ENCODE assay signal across 8 cellular contexts in the genomic region with DNA sequence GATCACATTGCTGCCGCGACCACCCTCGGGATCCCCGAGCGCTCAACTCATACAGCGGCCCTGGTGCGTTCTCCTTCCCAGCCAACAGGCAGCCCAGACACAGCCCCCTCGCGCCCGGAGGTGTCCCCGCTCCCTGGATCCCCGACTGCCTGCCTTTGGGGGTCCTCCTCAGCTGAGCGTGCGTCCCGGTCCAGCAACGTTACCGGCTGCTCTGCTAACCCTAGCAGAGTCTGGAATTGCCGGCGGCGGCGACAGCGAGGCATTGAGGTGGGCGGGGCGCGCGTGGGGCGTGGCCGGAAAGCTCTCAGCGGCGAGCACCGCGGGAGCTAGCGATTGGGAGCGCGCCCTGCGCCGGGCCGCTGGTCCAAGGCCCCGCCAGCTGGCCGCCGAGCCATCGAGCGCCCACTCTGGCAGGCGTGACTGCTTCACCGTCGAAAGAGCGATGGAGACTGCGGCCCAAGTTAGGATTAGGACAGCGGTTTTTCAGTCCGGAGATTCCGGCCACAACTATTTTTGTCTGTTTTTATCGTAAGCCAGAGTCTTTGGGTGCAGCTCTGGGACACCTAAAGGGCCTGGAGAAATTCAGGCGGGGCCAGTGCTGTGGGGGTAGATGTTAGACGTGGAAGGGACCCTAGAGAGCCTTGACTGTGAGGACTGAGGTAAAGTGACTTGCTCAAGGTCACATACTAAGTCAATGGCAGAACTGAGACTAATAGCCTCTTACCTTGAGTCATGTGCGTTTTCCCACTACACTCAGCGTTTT. TPM values are rescaled to one million over a fixed set of nuclear protein-coding genes. Genes with fewer than 3 reads are reported as not detected.
DNase-seq lines count a peak whose midpoint lies in the region; TF ChIP-seq lines count a peak whose summit lies in the region.

A gene (minus strand): TSS at position 232 of the 763 bp plus-strand sequence. CDS start 17,575 bp downstream, outside the sequence.

- peak within 1 kb of the TSS; percentile 91 for H3K4me3 Mint-ChIP-seq in HFFc6
- H3K4me3 Mint-ChIP-seq in activated naive CD4-positive, alpha-beta T cell treated with anti-CD3 and anti-CD28 coated beads for 36 hours, result peak within 1 kb of the TSS; percentile 91

- H3K36me3 Mint-ChIP-seq in HFFc6 (ENCODE audit: low read depth), result 0 out of 2 replicates have a peak, but pooled peaks cover 8% of the 10 kb centered on the region
- no peaks in the 10 kb centered on the region for H3K36me3 Mint-ChIP-seq in activated naive CD4-positive, alpha-beta T cell treated with anti-CD3 and anti-CD28 coated beads for 36 hours (ENCODE audit: low read depth)

- H3K4me1 Mint-ChIP-seq in HFFc6 (ENCODE audit: low read depth), result peaks cover 26% of the 10 kb centered on the region
- H3K4me1 Mint-ChIP-seq in activated naive CD4-positive, alpha-beta T cell treated with anti-CD3 and anti-CD28 coated beads for 36 hours (ENCODE audit: low read depth), result peaks cover 17% of the 10 kb centered on the region

- no peaks in the 10 kb centered on the region for H3K27me3 Mint-ChIP-seq in HFFc6 (ENCODE audit: insufficient read depth)
- H3K27me3 Mint-ChIP-seq in activated naive CD4-positive, alpha-beta T cell treated with anti-CD3 and anti-CD28 coated beads for 36 hours (ENCODE audit: low read depth), result no peaks in the 10 kb centered on the region

- intact Hi-C loops in activated naive CD4-positive, alpha-beta T cell treated with anti-CD3 and anti-CD28 coated beads for 36 hours (cut with micrococcal nuclease), result loop anchor here (1.0 kb wide), 9 partner anchors 20 to 783 kb away; a partner anchor contains a TSS

- peak; percentile 14 for TF ChIP-seq CTCF in GM10248 (IDR thresholded peaks at IDR 0.05; ENCODE audit: control extremely low read depth, extremely low read depth, low read depth, missing control alignments)
- peak; percentile 39 for TF ChIP-seq CTCF in HFFc6 (IDR thresholded peaks at IDR 0.05)

- POLR2A ChIA-PET in GM10248 (lab: Yijun Ruan, JAX), result interaction anchor here (0.6 to 1.7 kb wide), 9 partner anchors 15 to 834 kb away, joined by 3 to 10 read pairs (median 4); a partner anchor contains a TSS

- no peaks in the 10 kb centered on the region for H3K9me3 Mint-ChIP-seq in HFFc6
- H3K9me3 Mint-ChIP-seq in activated naive CD4-positive, alpha-beta T cell treated with anti-CD3 and anti-CD28 coated beads for 36 hours, result no peaks in the 10 kb centered on the region

- peak; percentile 95 for DNase-seq in GM10248 (ENCODE audit: extremely low spot score)
- DNase-seq in HFFc6, result peak; percentile 93
- DNase-seq in NAMALWA (ENCODE audit: low spot score), result peak; percentile 91
- peak; percentile 93 for DNase-seq in SK-MEL-5 (ENCODE audit: low read depth, low spot score)
- DNase-seq in activated naive CD4-positive, alpha-beta T cell treated with anti-CD3 and anti-CD28 coated beads for 36 hours, result peak; percentile 90
- peak; percentile 92 for DNase-seq in germinal center (ENCODE audit: low spot score)
- peak; percentile 81 for DNase-seq in non-pigmented ciliary epithelial cell (ENCODE audit: low read depth)
- peak; percentile 38 to 96 (median 90) for DNase-seq in substantia nigra (lab: John Stamatoyannopoulos, UW)

- H3K27ac Mint-ChIP-seq in HFFc6, result peak within 1 kb of the TSS; percentile 95
- peak within 1 kb of the TSS; percentile 82 for H3K27ac Mint-ChIP-seq in activated naive CD4-positive, alpha-beta T cell treated with anti-CD3 and anti-CD28 coated beads for 36 hours

- CTCF ChIA-PET in GM10248 (lab: Yijun Ruan, JAX), result interaction anchor here (1.0 to 3.5 kb wide), 14 partner anchors 8 to 1139 kb away, joined by 3 to 20 read pairs (median 6); a partner anchor contains a TSS
- CTCF ChIA-PET in activated naive CD4-positive, alpha-beta T cell treated with anti-CD3 and anti-CD28 coated beads for 36 hours (lab: Charles Lee), result interaction anchor here (0.7 to 2.6 kb wide), 8 partner anchors 10 to 37 kb away, joined by 3 to 12 read pairs (median 4); a partner anchor contains a TSS

- H3K27ac ChIP-seq in substantia nigra (ENCODE audit: low read depth, low read length, poor library complexity, severe bottlenecking), result peak within 1 kb of the TSS; percentile 86

- in situ Hi-C loops in SK-MEL-5 (cut with HindIII; ENCODE audit: low pct_unique_long_range_greater_than_20kb, low sequenced_read_pairs), result no loop called here

RNA-seq across cellular contexts. Expression of the gene that starts here (rescaled TPM):
- total RNA-seq in HFFc6 (2021; fragmentation: NEBNext Ultra II Directional; extraction: Animal tissue kit (Norgen Biotek cat#: 25700)), result 10 to 100 TPM; 59.7 to 83.3 (median 66.4) TPM
- total RNA-seq in SK-MEL-5 (2014; rRNA removed; shearing (Covaris generic)), result 41.7 and 48.2 TPM in 2 replicates
- 23.4 and 33.4 TPM in 2 replicates for polyA plus RNA-seq in SK-MEL-5 (2015; cell fraction: cytosol; rRNA removed)
- polyA plus RNA-seq in SK-MEL-5 (2015; cell fraction: nucleus; rRNA removed), result 25.3 and 26.5 TPM in 2 replicates
- total RNA-seq in activated naive CD4-positive, alpha-beta T cell treated with anti-CD3 and anti-CD28 coated beads for 36 hours, result 1 to 10 TPM; 3.5 to 6.0 TPM

Comparison
In these comparisons a context has a peak if more than half of its experiments do, and no peak if none do; other contexts are left out.
1. Peak in every context shown above with its lines: DNase-seq and H3K27ac ChIP-seq.